ENCODE assay signal across 10 cellular contexts in the genomic region with DNA sequence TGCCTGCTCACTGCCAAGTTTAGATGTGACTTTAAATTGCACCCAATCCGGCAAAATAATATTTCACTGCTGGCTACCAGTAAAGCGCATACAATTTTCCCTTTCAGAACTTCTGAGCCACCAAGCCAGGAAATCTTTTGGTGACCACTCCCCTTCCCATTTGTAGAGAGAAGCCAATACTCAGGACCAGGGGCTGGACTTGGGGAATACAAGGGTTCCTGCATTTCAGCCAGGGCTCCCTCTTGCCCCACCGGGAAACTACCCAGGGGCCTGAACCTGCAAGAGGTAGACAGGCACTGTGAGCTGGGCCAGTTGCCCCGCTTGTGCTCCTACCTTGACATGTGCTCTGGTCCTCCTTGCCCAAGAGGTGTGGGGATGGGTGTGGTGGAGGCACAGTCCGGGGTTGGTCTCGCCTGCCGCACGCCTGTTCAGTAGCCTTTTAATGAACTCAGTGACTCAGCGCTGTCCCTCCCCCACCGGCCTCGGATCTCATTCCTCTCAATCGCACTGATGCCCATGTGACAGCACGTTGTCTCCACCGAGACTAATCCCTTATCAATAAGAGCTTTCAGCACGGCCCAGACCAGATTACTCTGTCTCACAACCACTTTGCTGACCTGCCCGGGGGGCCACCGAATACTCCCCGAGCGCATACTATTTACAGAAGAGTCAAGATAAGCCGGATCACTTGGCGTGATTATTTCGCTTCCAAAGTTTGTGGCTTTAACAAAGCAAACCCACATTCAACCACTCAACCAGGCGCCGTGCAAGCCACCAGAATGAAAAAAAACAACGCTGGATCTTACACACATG.
DNase-seq lines count a peak whose midpoint lies in the region; ATAC-seq, FAIRE-seq and TF ChIP-seq lines count a peak whose summit lies in the region.
"Had no signal": no experiment of that assay in that cellular context is flagged by ENCODE, and none has a peak within 500 bp of the region (broad histone marks: within the 10 kb centered on the region; RNA-seq: fewer than 3 reads in every experiment).

No MANE protein-coding gene starts in this region.

- TF ChIP-seq RAD21 in IMR-90 (IDR thresholded peaks at IDR 0.05; ENCODE audit: low read length) = no peak
- TF ChIP-seq RAD21 in HepG2 (CRISPR knock-in tag; IDR thresholded peaks at IDR 0.05) = no peak

- H3K4ac ChIP-seq in IMR-90 (ENCODE audit: low read depth, low read length) = peak overlapping the region; percentile 53

- no peaks in the 10 kb centered on the region for H3K36me3 ChIP-seq in IMR-90 (ENCODE audit: control insufficient read depth, insufficient read depth, low read length)
- no peaks in the 10 kb centered on the region for H3K36me3 ChIP-seq in HepG2 (replicated peaks in 1 of 2; ENCODE audit: control insufficient read depth in 1 of 2, insufficient read depth in 2 of 2, low read length in 2 of 2)
- H3K36me3 ChIP-seq in upper lobe of left lung = no peaks in the 10 kb centered on the region

- no peak overlapping the region for H2BK15ac ChIP-seq in IMR-90 (ENCODE audit: low read depth, low read length)

- H3K79me1 ChIP-seq in IMR-90 (ENCODE audit: low read depth in 1 of 2, low read length in 2 of 2) = peaks cover 19 to 38% of the 10 kb centered on the region in 2 experiments

- intact Hi-C loops in IMR-90 (cut with micrococcal nuclease) (loop anchor here (5.0 to 10.0 kb wide), 3 partner anchors 89 to 312 kb away; a partner anchor contains a TSS), HepG2 (cut with micrococcal nuclease; ENCODE audit: unreplicated experiment) (loop anchor here (5.0 kb wide), 1 partner anchor 146 kb away; no protein-coding TSS in a partner anchor)

- BruUV-seq in IMR-90 (replicated peaks; lab: Mats Ljungman, UMichigan) = no TSS peak
- no TSS peak for BruUV-seq in HepG2 (replicated peaks; lab: Mats Ljungman, UMichigan)

- FAIRE-seq in HepG2 (lab: Jason Lieb, UNC) = peak; percentile 63

- H3K79me2 ChIP-seq in HepG2 (ENCODE audit: insufficient read depth, low read length) = no peaks in the 10 kb centered on the region

- 0 out of 2 replicates have a peak overlapping the region, but pooled peaks have one; percentile 25 for H3K23ac ChIP-seq in IMR-90 (ENCODE audit: low read depth, low read length)

- H2AK9ac ChIP-seq in IMR-90 (replicated peaks; ENCODE audit: low read depth, low read length, poor library complexity) = peak overlapping the region; percentile 29

- no peak overlapping the region for H2BK120ac ChIP-seq in IMR-90 (ENCODE audit: low read depth, low read length)

- in situ Hi-C loops in IMR-90 (cut with MboI; ENCODE audit: low sequenced_read_pairs) = no loop called here
- in situ Hi-C loops in HepG2 (cut with HindIII; ENCODE audit: extremely low pct_ligation_motif_present, low pct_unique_long_range_greater_than_20kb) = no loop called here

- H3K27me3 ChIP-seq in IMR-90 (ENCODE audit: control insufficient read depth, insufficient read depth, low read length) = no peaks in the 10 kb centered on the region
- H3K27me3 ChIP-seq in HepG2 (ENCODE audit: control insufficient read depth in 1 of 2, insufficient read depth in 2 of 2, low read length in 2 of 2) = peaks cover 0 to 8% of the 10 kb centered on the region in 2 experiments; a peak in 1 of 5 replicates
- H3K27me3 ChIP-seq in upper lobe of left lung = no peaks in the 10 kb centered on the region

- no peaks in the 10 kb centered on the region for H3K4me1 Mint-ChIP-seq in activated naive CD8-positive, alpha-beta T cell treated with anti-CD3 and anti-CD28 coated beads for 36 hours
- H3K4me1 Mint-ChIP-seq: activated naive CD8-positive, alpha-beta T cell treated with anti-CD3 and anti-CD28 coated beads, Interleukin-2, amount 50 U/mL, for 24 hours had no signal

- H3K27ac Mint-ChIP-seq in activated naive CD8-positive, alpha-beta T cell treated with anti-CD3 and anti-CD28 coated beads for 36 hours = no peak overlapping the region
- H3K27ac Mint-ChIP-seq: activated naive CD8-positive, alpha-beta T cell treated with anti-CD3 and anti-CD28 coated beads, Interleukin-2, amount 50 U/mL, for 24 hours had no signal

- H3K9me3 ChIP-seq in IMR-90 (ENCODE audit: control insufficient read depth, insufficient read depth, low read length) = no peaks in the 10 kb centered on the region
- no peaks in the 10 kb centered on the region for H3K9me3 ChIP-seq in HepG2 (ENCODE audit: low read length)
- no peaks in the 10 kb centered on the region for H3K9me3 ChIP-seq in upper lobe of left lung

- H3K9me1 ChIP-seq in IMR-90 (ENCODE audit: insufficient read depth, low read length) = 0 out of 2 replicates have a peak, but pooled peaks cover 10% of the 10 kb centered on the region

- 24% methylated on average over 11 of the region's 25 CpGs; no CpG with 5 or more reads in 1 of the 2 experiments for WGBS in IMR-90 (ENCODE audit: extremely low coverage in 2 of 2, insufficient read length in 1 of 2), 2 experiments
- WGBS in HepG2 (ENCODE audit: low lambda C conversion rate) = 7% methylated on average over 17 of the region's 25 CpGs
- 67 to 74% methylated on average over 24 to 25 of the region's 25 CpGs for WGBS in upper lobe of left lung, 2 donors

- no peak overlapping the region for H4K5ac ChIP-seq in IMR-90 (ENCODE audit: low read depth, low read length)

- no peak overlapping the region for H2BK5ac ChIP-seq in IMR-90 (ENCODE audit: low read depth, low read length, poor library complexity, severe bottlenecking)

- H3K4me3 ChIP-seq in IMR-90 (ENCODE audit: insufficient read depth, low read depth, low read length) (no peak overlapping the region), choroid plexus epithelial cell (ENCODE audit: low read depth, low read length) (peak overlapping the region; percentile 33), HepG2 (replicated peaks in 1 of 3; ENCODE audit: insufficient read depth in 1 of 3, low read depth in 2 of 3, low read length in 3 of 3) (peak overlapping the region; percentile 33 to 43 (median 36); a peak in 5 of 6 replicates), upper lobe of left lung (no peak overlapping the region)

- H3K14ac ChIP-seq in IMR-90 (replicated peaks; ENCODE audit: low read depth, low read length) = peak overlapping the region; percentile 34; the same call in 1 of the 2 replicates

- no peak overlapping the region for H3K9ac ChIP-seq in IMR-90 (ENCODE audit: low read depth, low read length)
- H3K9ac ChIP-seq in HepG2 (ENCODE audit: insufficient read depth, low read depth, low read length) = no peak overlapping the region

- CTCF ChIA-PET in IMR-90 (lab: Yijun Ruan, JAX) (interaction anchor here (0.6 kb wide), 1 partner anchor 223 kb away, joined by 3 read pairs; no protein-coding TSS in a partner anchor), HepG2 (lab: Yijun Ruan, JAX; ENCODE audit: low intra/inter-chr PET ratio, low total read pairs) (no interaction called here)

- H3K56ac ChIP-seq in IMR-90 (ENCODE audit: extremely low read depth, insufficient read depth, low read length) = no peak overlapping the region

- no peak overlapping the region for H3K27ac ChIP-seq in IMR-90 (ENCODE audit: insufficient read depth, low read length)
- H3K27ac ChIP-seq in HepG2 (ENCODE audit: extremely low read length, insufficient read depth, low read length) = peak overlapping the region; percentile 35
- H3K27ac ChIP-seq in upper lobe of left lung = no peak overlapping the region

- H4K20me1 ChIP-seq in IMR-90 (ENCODE audit: insufficient read depth, low read length) = peaks cover 19% of the 10 kb centered on the region; the same call in 1 of the 2 replicates
- H4K20me1 ChIP-seq in HepG2 (ENCODE audit: insufficient read depth, low read length) = no peaks in the 10 kb centered on the region

- no peak; a peak in 1 of 4 replicates for TF ChIP-seq EP300 in HepG2 (IDR thresholded peaks at IDR 0.05; ENCODE audit: low read depth in 2 of 2, low read length in 2 of 2)
- no peak for TF ChIP-seq EP300 in HepG2 (CRISPR knock-in tag; IDR thresholded peaks at IDR 0.05; ENCODE audit: borderline replicate concordance)
- TF ChIP-seq EP300 in upper lobe of left lung (IDR thresholded peaks at IDR 0.05) = no peak

- no peak overlapping the region; the same call in 1 of the 2 replicates for H4K91ac ChIP-seq in IMR-90 (ENCODE audit: insufficient read depth, low read depth, low read length)

- H3K18ac ChIP-seq in IMR-90 (ENCODE audit: low read depth, low read length) = peak overlapping the region; percentile 38; the same call in 1 of the 2 replicates

- H3K4me2 ChIP-seq in IMR-90 (ENCODE audit: low read depth, low read length) (peak overlapping the region; percentile 74), HepG2 (ENCODE audit: low read depth, low read length) (peak overlapping the region; percentile 63)

- H3K4me1 ChIP-seq in IMR-90 (ENCODE audit: control insufficient read depth, insufficient read depth, low read length) = peaks cover 19% of the 10 kb centered on the region
- peaks cover 38% of the 10 kb centered on the region for H3K4me1 ChIP-seq in HepG2 (ENCODE audit: insufficient read depth, low read length)
- H3K4me1 ChIP-seq in upper lobe of left lung = peaks cover 14 to 27% (median 19%) of the 10 kb centered on the region in 4 donors

- no peak overlapping the region for H3K4me3 Mint-ChIP-seq in activated naive CD8-positive, alpha-beta T cell treated with anti-CD3 and anti-CD28 coated beads for 36 hours
- H3K4me3 Mint-ChIP-seq: activated naive CD8-positive, alpha-beta T cell treated with anti-CD3 and anti-CD28 coated beads, Interleukin-2, amount 50 U/mL, for 24 hours had no signal

- H4K8ac ChIP-seq in IMR-90 (ENCODE audit: low read depth in 2 of 2, low read length in 2 of 2) = peak overlapping the region in 1 of 2 experiments; percentile 28; a peak in 1 of 4 replicates

- DNase-seq in IMR-90 (peak; percentile 63), choroid plexus epithelial cell (ENCODE audit: low read depth) (peak; percentile 80), HepG2 (ENCODE audit: low spot score) (peak; percentile 81), upper lobe of left lung (peak in 1 of 2 donors; percentile 37), EL (no peak), hippocampal formation (lab: John Stamatoyannopoulos, UW) (no peak)
- no peak for DNase-seq in activated naive CD8-positive, alpha-beta T cell treated with anti-CD3 and anti-CD28 coated beads for 36 hours
- DNase-seq: activated CD4-positive, alpha-beta T cell treated with anti-CD3 and anti-CD28 coated beads for 1 hour; activated naive CD8-positive, alpha-beta T cell treated with anti-CD3 and anti-CD28 coated beads, Interleukin-2, amount 50 U/mL, for 24 hours had no signal

- peak overlapping the region; percentile 38; the same call in 1 of the 2 replicates for H2AK5ac ChIP-seq in IMR-90 (ENCODE audit: low read depth, low read length)

- no peak for TF ChIP-seq POLR2A in IMR-90 (IDR thresholded peaks at IDR 0.05; ENCODE audit: low read depth, low read length)
- no peak for TF ChIP-seq POLR2A in HepG2 (IDR thresholded peaks at IDR 0.05; ENCODE audit: insufficient read depth in 1 of 2, low read depth in 2 of 2, low read length in 2 of 2)
- TF ChIP-seq POLR2A in upper lobe of left lung (IDR thresholded peaks at IDR 0.05) = no peak

- peak; percentile 79 for ATAC-seq in IMR-90 (ENCODE audit: low read depth)
- peak; percentile 80 for ATAC-seq in HepG2
- peak; percentile 59 to 76 for ATAC-seq in upper lobe of left lung (ENCODE audit: low FRiP score in 2 of 2)
- ATAC-seq in GM18870 (IDR thresholded peaks at IDR 0.05; ENCODE audit: unreplicated experiment) = no peak
- ATAC-seq: activated naive CD8-positive, alpha-beta T cell treated with anti-CD3 and anti-CD28 coated beads, Interleukin-2, amount 50 U/mL, for 24 hours had no signal

- peak overlapping the region; percentile 28; the same call in 1 of the 2 replicates for H2BK20ac ChIP-seq in IMR-90 (ENCODE audit: low read depth, low read length)

- dilution Hi-C loops in IMR-90 (cut with HindIII; ENCODE audit: low sequenced_read_pairs, unreplicated experiment) = no loop called here

- H2AFZ ChIP-seq in IMR-90 (replicated peaks; ENCODE audit: low read length, poor library complexity) (peak overlapping the region; percentile 75), HepG2 (ENCODE audit: low read length) (no peak overlapping the region)

- H3K27me3 Mint-ChIP-seq in activated naive CD8-positive, alpha-beta T cell treated with anti-CD3 and anti-CD28 coated beads for 36 hours = no peaks in the 10 kb centered on the region
- H3K27me3 Mint-ChIP-seq: activated naive CD8-positive, alpha-beta T cell treated with anti-CD3 and anti-CD28 coated beads, Interleukin-2, amount 50 U/mL, for 24 hours had no signal

- no peak for TF ChIP-seq CTCF in IMR-90 (conservative IDR thresholded peaks at IDR 0.05; ENCODE audit: low read depth, low read length)
- no peak for TF ChIP-seq CTCF in choroid plexus epithelial cell (conservative IDR thresholded peaks at IDR 0.05; ENCODE audit: low read depth, low read length)
- no peak for TF ChIP-seq CTCF in HepG2 (CRISPR knock-in tag; IDR thresholded peaks at IDR 0.05)
- no peak for TF ChIP-seq CTCF in upper lobe of left lung (IDR thresholded peaks at IDR 0.05)

- no peaks in the 10 kb centered on the region for H3K36me3 Mint-ChIP-seq in activated naive CD8-positive, alpha-beta T cell treated with anti-CD3 and anti-CD28 coated beads for 36 hours

- no peaks in the 10 kb centered on the region for H3K9me3 Mint-ChIP-seq in activated naive CD8-positive, alpha-beta T cell treated with anti-CD3 and anti-CD28 coated beads for 36 hours
- H3K9me3 Mint-ChIP-seq: activated naive CD8-positive, alpha-beta T cell treated with anti-CD3 and anti-CD28 coated beads, Interleukin-2, amount 50 U/mL, for 24 hours had no signal

- POLR2A ChIA-PET in IMR-90 (lab: Charles Lee; ENCODE audit: unreplicated experiment) = no interaction called here
- POLR2A ChIA-PET in HepG2 (lab: Yijun Ruan, JAX) = no interaction called here

Comparison
In these comparisons a context has a peak if more than half of its experiments do, and no peak if none do; other contexts are left out.
1. DNase-seq: peak in IMR-90 (single experiment), choroid plexus epithelial cell (single experiment) and HepG2 (single experiment); none in EL (single experiment), activated naive CD8-positive, alpha-beta T cell treated with anti-CD3 and anti-CD28 coated beads for 36 hours (single experiment) and hippocampal formation (0 of 2).
2. H3K4me3 ChIP-seq: peak in choroid plexus epithelial cell (single experiment) and HepG2 (3 of 3); none in IMR-90 (single experiment) and upper lobe of left lung (0 of 4).